17 cellular contexts compared by ENCODE assay signal in the genomic region with DNA sequence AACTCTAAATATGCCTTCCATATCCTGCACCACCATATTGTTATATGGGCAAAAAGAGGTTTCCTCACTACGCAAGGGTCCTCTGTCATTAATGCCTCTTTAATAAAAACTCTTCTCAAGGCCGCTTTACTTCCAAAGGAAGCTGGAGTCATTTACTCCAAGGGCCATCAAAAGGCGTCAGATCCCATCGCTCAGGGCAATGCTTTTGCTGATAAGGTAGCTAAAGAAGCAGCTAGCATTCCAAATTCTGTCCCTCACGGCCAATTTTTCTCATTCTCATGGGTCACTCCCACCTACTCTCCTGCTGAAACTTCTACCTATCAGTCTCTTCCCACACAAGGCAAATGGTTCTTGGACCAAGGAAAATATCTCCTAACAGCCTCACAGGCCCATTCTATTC. TPM values are rescaled to one million over a fixed set of nuclear protein-coding genes. Genes with fewer than 3 reads are reported as not detected.
DNase-seq lines count a peak whose midpoint lies in the region; ATAC-seq, FAIRE-seq and TF ChIP-seq lines count a peak whose summit lies in the region.
"Had no signal": no experiment of that assay in that cellular context is flagged by ENCODE, and none has a peak within 500 bp of the region (broad histone marks: within the 10 kb centered on the region; RNA-seq: fewer than 3 reads in every experiment).

No MANE protein-coding gene starts in this region.

- 29% methylated on average over 5 of the region's 5 CpGs for WGBS in HepG2 (ENCODE audit: low lambda C conversion rate)

- H3K4me1 Mint-ChIP-seq in T-cell, result peaks cover 34 to 47% (median 37%) of the 10 kb centered on the region in 3 donors
- peaks cover 8% of the 10 kb centered on the region for H3K4me1 Mint-ChIP-seq in activated T-helper 17 cell treated with anti-CD3 and anti-CD28 coated beads, Interleukin-2, amount 50 U/mL, for 72 hours
- peaks cover 21% of the 10 kb centered on the region for H3K4me1 Mint-ChIP-seq in stimulated activated effector memory CD8-positive, alpha-beta T cell treated with anti-CD3 and anti-CD28 coated beads, Interleukin-12 subunit alpha, Interleukin-12 subunit beta, amount 100 ng/mL, for 72 hours
- H3K4me1 Mint-ChIP-seq in activated CD8-positive, alpha-beta T cell treated with anti-CD3 and anti-CD28 coated beads for 36 hours (ENCODE audit: low read depth), result peaks cover 18% of the 10 kb centered on the region

- ATAC-seq in T-cell (replicated peaks in 1 of 4) (no peak), lower lobe of right lung (no peak), HepG2 (no peak), GM21723 (IDR thresholded peaks at IDR 0.05; ENCODE audit: unreplicated experiment) (no peak)
- no peak for ATAC-seq in activated T-helper 17 cell treated with anti-CD3 and anti-CD28 coated beads, Interleukin-2, amount 50 U/mL, for 72 hours (replicated peaks)
- ATAC-seq in stimulated activated effector memory CD8-positive, alpha-beta T cell treated with anti-CD3 and anti-CD28 coated beads, Interleukin-12 subunit alpha, Interleukin-12 subunit beta, amount 100 ng/mL, for 72 hours, result no peak
- ATAC-seq in activated CD8-positive, alpha-beta T cell treated with anti-CD3 and anti-CD28 coated beads for 36 hours, result no peak
- ATAC-seq: HCT116 had no signal

- H4K20me1 ChIP-seq in HepG2 (ENCODE audit: insufficient read depth, low read length), result no peaks in the 10 kb centered on the region

- H3K4me3 ChIP-seq in lower lobe of right lung (peak overlapping the region; percentile 45), HepG2 (replicated peaks in 1 of 3; ENCODE audit: insufficient read depth in 1 of 3, low read depth in 2 of 3, low read length in 3 of 3) (no peak overlapping the region)
- H3K4me3 ChIP-seq: GM23248 had no signal

- H3K36me3 Mint-ChIP-seq in T-cell, result no peaks in the 10 kb centered on the region
- H3K36me3 Mint-ChIP-seq in activated T-helper 17 cell treated with anti-CD3 and anti-CD28 coated beads, Interleukin-2, amount 50 U/mL, for 72 hours (ENCODE audit: low read depth), result no peaks in the 10 kb centered on the region
- H3K36me3 Mint-ChIP-seq in stimulated activated effector memory CD8-positive, alpha-beta T cell treated with anti-CD3 and anti-CD28 coated beads, Interleukin-12 subunit alpha, Interleukin-12 subunit beta, amount 100 ng/mL, for 72 hours, result no peaks in the 10 kb centered on the region
- no peaks in the 10 kb centered on the region for H3K36me3 Mint-ChIP-seq in activated CD8-positive, alpha-beta T cell treated with anti-CD3 and anti-CD28 coated beads for 36 hours (ENCODE audit: low read depth)
- H3K36me3 Mint-ChIP-seq: CD14-positive monocyte; CD8-positive, alpha-beta memory T cell; IgD-negative memory B cell had no signal

- H3K9me3 ChIP-seq in lower lobe of right lung, result no peaks in the 10 kb centered on the region
- no peaks in the 10 kb centered on the region for H3K9me3 ChIP-seq in HepG2 (ENCODE audit: low read length)

- TF ChIP-seq POLR2A in HepG2 (IDR thresholded peaks at IDR 0.05; ENCODE audit: insufficient read depth in 1 of 2, low read depth in 2 of 2, low read length in 2 of 2), result no peak

- H3K4me1 ChIP-seq in lower lobe of right lung (peaks cover 14% of the 10 kb centered on the region), HepG2 (ENCODE audit: insufficient read depth, low read length) (peaks cover 5% of the 10 kb centered on the region; the same call in 1 of the 2 replicates)

- no peak for FAIRE-seq in HepG2 (lab: Jason Lieb, UNC)
- FAIRE-seq: GM18507, H54 had no signal

- H3K9ac ChIP-seq in HepG2 (ENCODE audit: insufficient read depth, low read depth, low read length), result no peak overlapping the region
- H3K9ac ChIP-seq: GM23248 had no signal

- TF ChIP-seq EP300 in HepG2 (IDR thresholded peaks at IDR 0.05; ENCODE audit: low read depth in 2 of 2, low read length in 2 of 2) (no peak), HepG2 (CRISPR knock-in tag; IDR thresholded peaks at IDR 0.05; ENCODE audit: borderline replicate concordance) (no peak)

- H3K36me3 ChIP-seq in lower lobe of right lung (no peaks in the 10 kb centered on the region), HepG2 (replicated peaks in 1 of 2; ENCODE audit: control insufficient read depth in 1 of 2, insufficient read depth in 2 of 2, low read length in 2 of 2) (no peaks in the 10 kb centered on the region)

- no peaks in the 10 kb centered on the region for H3K79me2 ChIP-seq in HepG2 (ENCODE audit: insufficient read depth, low read length)

- no peak overlapping the region for H2AFZ ChIP-seq in HepG2 (ENCODE audit: low read length)
- H2AFZ ChIP-seq: GM23248 had no signal

- H3K9me3 Mint-ChIP-seq in T-cell, result no peaks in the 10 kb centered on the region
- no peaks in the 10 kb centered on the region for H3K9me3 Mint-ChIP-seq in activated T-helper 17 cell treated with anti-CD3 and anti-CD28 coated beads, Interleukin-2, amount 50 U/mL, for 72 hours
- no peaks in the 10 kb centered on the region for H3K9me3 Mint-ChIP-seq in stimulated activated effector memory CD8-positive, alpha-beta T cell treated with anti-CD3 and anti-CD28 coated beads, Interleukin-12 subunit alpha, Interleukin-12 subunit beta, amount 100 ng/mL, for 72 hours
- no peaks in the 10 kb centered on the region for H3K9me3 Mint-ChIP-seq in activated CD8-positive, alpha-beta T cell treated with anti-CD3 and anti-CD28 coated beads for 36 hours
- H3K9me3 Mint-ChIP-seq: CD14-positive monocyte, IgD-negative memory B cell had no signal

- TF ChIP-seq RAD21 in HepG2 (CRISPR knock-in tag; IDR thresholded peaks at IDR 0.05), result no peak

- H3K4me2 ChIP-seq in HepG2 (ENCODE audit: low read depth, low read length), result no peak overlapping the region

- CTCF ChIA-PET in T-cell (lab: Charles Lee) (interaction anchor here in 1 of 2 donors (0.6 kb wide), 1 partner anchor 39 kb away, joined by 3 read pairs; no protein-coding TSS in a partner anchor), HepG2 (lab: Yijun Ruan, JAX; ENCODE audit: low intra/inter-chr PET ratio, low total read pairs) (no interaction called here)
- CTCF ChIA-PET in activated CD8-positive, alpha-beta T cell treated with anti-CD3 and anti-CD28 coated beads for 36 hours (lab: Charles Lee), result interaction anchor here (1.3 kb wide), 1 partner anchor 43 kb away, joined by 3 read pairs; no protein-coding TSS in a partner anchor

- BruUV-seq in HepG2 (replicated peaks; lab: Mats Ljungman, UMichigan), result no TSS peak

- in situ Hi-C loops in HepG2 (cut with HindIII; ENCODE audit: extremely low pct_ligation_motif_present, low pct_unique_long_range_greater_than_20kb), result no loop called here

- TF ChIP-seq CTCF in lower lobe of right lung (IDR thresholded peaks at IDR 0.05), result no peak
- TF ChIP-seq CTCF in HepG2 (CRISPR knock-in tag; IDR thresholded peaks at IDR 0.05), result no peak
- TF ChIP-seq CTCF in activated CD8-positive, alpha-beta T cell treated with anti-CD3 and anti-CD28 coated beads for 36 hours (IDR thresholded peaks at IDR 0.05), result no peak

- peak overlapping the region; percentile 12 to 13 for H3K27ac Mint-ChIP-seq in T-cell
- peak overlapping the region; percentile 2 for H3K27ac Mint-ChIP-seq in activated T-helper 17 cell treated with anti-CD3 and anti-CD28 coated beads, Interleukin-2, amount 50 U/mL, for 72 hours
- peak overlapping the region; percentile 4 for H3K27ac Mint-ChIP-seq in stimulated activated effector memory CD8-positive, alpha-beta T cell treated with anti-CD3 and anti-CD28 coated beads, Interleukin-12 subunit alpha, Interleukin-12 subunit beta, amount 100 ng/mL, for 72 hours
- no peak overlapping the region for H3K27ac Mint-ChIP-seq in activated CD8-positive, alpha-beta T cell treated with anti-CD3 and anti-CD28 coated beads for 36 hours
- H3K27ac Mint-ChIP-seq: CD14-positive monocyte had no signal

- POLR2A ChIA-PET in T-cell (lab: Charles Lee) (no interaction called here), HepG2 (lab: Yijun Ruan, JAX) (no interaction called here)
- POLR2A ChIA-PET in activated CD8-positive, alpha-beta T cell treated with anti-CD3 and anti-CD28 coated beads for 36 hours (lab: Charles Lee), result interaction anchor here (0.9 to 1.1 kb wide), 2 partner anchors 38 to 71 kb away, joined by 3 to 4 read pairs; partner anchors contain the start of gene B3GALT4

- intact Hi-C loops in lower lobe of right lung (cut with DNase I) (no loop called here), head of caudate nucleus (cut with DNase I) (no loop called here), HepG2 (cut with micrococcal nuclease; ENCODE audit: unreplicated experiment) (no loop called here)
- intact Hi-C loops in activated CD8-positive, alpha-beta T cell treated with anti-CD3 and anti-CD28 coated beads for 36 hours (cut with micrococcal nuclease), result no loop called here

- no peaks in the 10 kb centered on the region for H3K27me3 Mint-ChIP-seq in T-cell
- H3K27me3 Mint-ChIP-seq in activated T-helper 17 cell treated with anti-CD3 and anti-CD28 coated beads, Interleukin-2, amount 50 U/mL, for 72 hours, result no peaks in the 10 kb centered on the region
- no peaks in the 10 kb centered on the region for H3K27me3 Mint-ChIP-seq in activated CD8-positive, alpha-beta T cell treated with anti-CD3 and anti-CD28 coated beads for 36 hours
- H3K27me3 Mint-ChIP-seq: IgD-negative memory B cell had no signal

- H3K27ac ChIP-seq in lower lobe of right lung (peak overlapping the region; percentile 24), HepG2 (ENCODE audit: extremely low read length, insufficient read depth, low read length) (no peak overlapping the region)
- H3K27ac ChIP-seq: GM23248 had no signal

- H3K27me3 ChIP-seq in lower lobe of right lung (ENCODE audit: low read depth) (no peaks in the 10 kb centered on the region), HepG2 (ENCODE audit: control insufficient read depth in 1 of 2, insufficient read depth in 2 of 2, low read length in 2 of 2) (peaks cover 0 to 48% of the 10 kb centered on the region in 2 experiments; a peak in 2 of 5 replicates)

- DNase-seq in T-cell (no peak), lower lobe of right lung (no peak), head of caudate nucleus (no peak), HepG2 (ENCODE audit: low spot score) (no peak)
- DNase-seq in stimulated activated effector memory CD8-positive, alpha-beta T cell treated with anti-CD3 and anti-CD28 coated beads, Interleukin-12 subunit alpha, Interleukin-12 subunit beta, amount 100 ng/mL, for 72 hours (ENCODE audit: low spot score in 2 of 2), result no peak
- no peak for DNase-seq in activated CD8-positive, alpha-beta T cell treated with anti-CD3 and anti-CD28 coated beads for 36 hours
- DNase-seq: CD8-positive, alpha-beta memory T cell; DMS53; GF-D8; GM23248 had no signal

- H3K4me3 Mint-ChIP-seq in T-cell, result no peak overlapping the region
- no peak overlapping the region for H3K4me3 Mint-ChIP-seq in activated T-helper 17 cell treated with anti-CD3 and anti-CD28 coated beads, Interleukin-2, amount 50 U/mL, for 72 hours
- H3K4me3 Mint-ChIP-seq in stimulated activated effector memory CD8-positive, alpha-beta T cell treated with anti-CD3 and anti-CD28 coated beads, Interleukin-12 subunit alpha, Interleukin-12 subunit beta, amount 100 ng/mL, for 72 hours, result no peak overlapping the region
- H3K4me3 Mint-ChIP-seq in activated CD8-positive, alpha-beta T cell treated with anti-CD3 and anti-CD28 coated beads for 36 hours, result no peak overlapping the region
- H3K4me3 Mint-ChIP-seq: CD14-positive monocyte; CD8-positive, alpha-beta memory T cell had no signal

RNA-seq across cellular contexts. Expression of gene DAXX, which starts 25.1 kb away (rescaled TPM):
- total RNA-seq in T-cell (10 to 100 TPM; 36.3 to 91.4 (median 87.7) TPM), lower lobe of right lung (36.0 TPM), HepG2 (2016; rRNA removed; fragmentation: Illumina TruSeq; extraction: Trizol) (48.9 and 49.4 TPM in 2 replicates)
- 10 to 100 TPM; 62.2 to 77.3 TPM for total RNA-seq in activated T-helper 17 cell treated with anti-CD3 and anti-CD28 coated beads, Interleukin-2, amount 50 U/mL, for 72 hours
- total RNA-seq in HepG2 (2016; cell fraction: cytosol; rRNA removed; fragmentation: Illumina TruSeq; extraction: Trizol; ENCODE audit: low read depth), result 9.4 and 11.8 TPM in 2 replicates
- total RNA-seq in HepG2 (2016; cell fraction: insoluble cytoplasmic fraction; rRNA removed; fragmentation: Illumina TruSeq; extraction: Trizol), result 39.5 and 51.1 TPM in 2 replicates
- total RNA-seq in HepG2 (2016; cell fraction: membrane; rRNA removed; fragmentation: Illumina TruSeq; extraction: Trizol), result 35.4 and 40.7 TPM in 2 replicates
- total RNA-seq in HepG2 (2016; cell fraction: nucleus; rRNA removed; fragmentation: Illumina TruSeq; extraction: Trizol), result 28.1 and 35.0 TPM in 2 replicates
- 21.5 and 21.8 TPM in 2 replicates for polyA plus RNA-seq in HepG2 (2011; rRNA removed)
- 8.9 and 9.8 TPM in 2 replicates for polyA plus RNA-seq in HepG2 (2011; cell fraction: cytosol; rRNA removed)
- 37.6 and 42.8 TPM in 2 replicates for polyA plus RNA-seq in HepG2 (2011; cell fraction: nucleus; rRNA removed)
- 28.0 and 40.6 TPM in 2 replicates for polyA plus RNA-seq in HepG2 (2012)
- polyA plus RNA-seq in HepG2 (2016; cell fraction: cytosol; fragmentation: Illumina TruSeq; extraction: Trizol; ENCODE audit: low read depth), result 9.5 and 11.3 TPM in 2 replicates
- polyA plus RNA-seq in HepG2 (2016; cell fraction: insoluble cytoplasmic fraction; fragmentation: Illumina TruSeq; extraction: Trizol; ENCODE audit: low read depth), result 46.2 and 62.5 TPM in 2 replicates
- polyA plus RNA-seq in HepG2 (2016; cell fraction: membrane; fragmentation: Illumina TruSeq; extraction: Trizol; ENCODE audit: low read depth), result 27.7 and 31.8 TPM in 2 replicates
- polyA plus RNA-seq in HepG2 (2016; cell fraction: nucleus; fragmentation: Illumina TruSeq; extraction: Trizol; ENCODE audit: insufficient read depth, low read depth), result 75.8 and 76.6 TPM in 2 replicates
- 15.6 and 16.1 TPM in 2 replicates for polyA minus RNA-seq in HepG2 (2011; rRNA and poly(A)+ RNA removed; ENCODE audit: low replicate concordance)
- polyA minus RNA-seq in HepG2 (2011; cell fraction: cytosol; rRNA and poly(A)+ RNA removed), result 7.0 and 9.3 TPM in 2 replicates
- 10.8 and 15.5 TPM in 2 replicates for polyA minus RNA-seq in HepG2 (2011; cell fraction: nucleus; rRNA and poly(A)+ RNA removed)
- total RNA-seq in activated CD8-positive, alpha-beta T cell treated with anti-CD3 and anti-CD28 coated beads for 36 hours, result 10 to 100 TPM; 59.8 to 72.4 TPM

RNA-seq across cellular contexts. Expression of gene ZBTB22, which starts 30.3 kb away (rescaled TPM):
- 10 to 100 TPM; 17.6 to 32.0 (median 26.3) TPM for total RNA-seq in T-cell
- total RNA-seq in activated T-helper 17 cell treated with anti-CD3 and anti-CD28 coated beads, Interleukin-2, amount 50 U/mL, for 72 hours, result 10 to 100 TPM in 1 of 2 donors, 1 to 10 TPM in 1; 6.9 to 20.0 TPM
- total RNA-seq in lower lobe of right lung, result 27.5 TPM
- 6.6 and 8.0 TPM in 2 replicates for total RNA-seq in HepG2 (2016; rRNA removed; fragmentation: Illumina TruSeq; extraction: Trizol)
- 2.3 and 2.6 TPM in 2 replicates for total RNA-seq in HepG2 (2016; cell fraction: cytosol; rRNA removed; fragmentation: Illumina TruSeq; extraction: Trizol; ENCODE audit: low read depth)
- 5.5 and 8.7 TPM in 2 replicates for total RNA-seq in HepG2 (2016; cell fraction: insoluble cytoplasmic fraction; rRNA removed; fragmentation: Illumina TruSeq; extraction: Trizol)
- 7.1 and 7.2 TPM in 2 replicates for total RNA-seq in HepG2 (2016; cell fraction: membrane; rRNA removed; fragmentation: Illumina TruSeq; extraction: Trizol)
- 5.7 and 6.4 TPM in 2 replicates for total RNA-seq in HepG2 (2016; cell fraction: nucleus; rRNA removed; fragmentation: Illumina TruSeq; extraction: Trizol)
- 10.6 and 13.4 TPM in 2 replicates for polyA plus RNA-seq in HepG2 (2011; rRNA removed)
- polyA plus RNA-seq in HepG2 (2011; cell fraction: cytosol; rRNA removed), result 8.3 and 11.3 TPM in 2 replicates
- polyA plus RNA-seq in HepG2 (2011; cell fraction: nucleus; rRNA removed), result 21.6 and 22.3 TPM in 2 replicates
- polyA plus RNA-seq in HepG2 (2012), result 7.0 and 7.7 TPM in 2 replicates
- 1.6 and 1.7 TPM in 2 replicates for polyA plus RNA-seq in HepG2 (2016; cell fraction: cytosol; fragmentation: Illumina TruSeq; extraction: Trizol; ENCODE audit: low read depth)
- 6.1 and 6.4 TPM in 2 replicates for polyA plus RNA-seq in HepG2 (2016; cell fraction: insoluble cytoplasmic fraction; fragmentation: Illumina TruSeq; extraction: Trizol; ENCODE audit: low read depth)
- polyA plus RNA-seq in HepG2 (2016; cell fraction: membrane; fragmentation: Illumina TruSeq; extraction: Trizol; ENCODE audit: low read depth), result 5.8 and 6.0 TPM in 2 replicates
- polyA plus RNA-seq in HepG2 (2016; cell fraction: nucleus; fragmentation: Illumina TruSeq; extraction: Trizol; ENCODE audit: insufficient read depth, low read depth), result 12.9 TPM in 2 replicates
- 17.5 and 28.0 TPM in 2 replicates for polyA minus RNA-seq in HepG2 (2011; rRNA and poly(A)+ RNA removed; ENCODE audit: low replicate concordance)
- 5.7 and 6.2 TPM in 2 replicates for polyA minus RNA-seq in HepG2 (2011; cell fraction: cytosol; rRNA and poly(A)+ RNA removed)
- polyA minus RNA-seq in HepG2 (2011; cell fraction: nucleus; rRNA and poly(A)+ RNA removed), result 7.8 and 9.8 TPM in 2 replicates
- 1 to 10 TPM; 7.2 to 7.5 TPM for total RNA-seq in activated CD8-positive, alpha-beta T cell treated with anti-CD3 and anti-CD28 coated beads for 36 hours

RNA-seq across cellular contexts. Expression of gene TAPBP, which starts 33.9 kb away (rescaled TPM):
- total RNA-seq in T-cell, result 100 to 1,000 TPM; 224 to 271 (median 254) TPM
- 100 to 1,000 TPM; 176 to 194 TPM for total RNA-seq in activated T-helper 17 cell treated with anti-CD3 and anti-CD28 coated beads, Interleukin-2, amount 50 U/mL, for 72 hours
- 206 TPM for total RNA-seq in lower lobe of right lung
- 16.4 and 32.3 TPM in 2 replicates for total RNA-seq in HepG2 (2016; rRNA removed; fragmentation: Illumina TruSeq; extraction: Trizol)
- 3.4 and 4.1 TPM in 2 replicates for total RNA-seq in HepG2 (2016; cell fraction: cytosol; rRNA removed; fragmentation: Illumina TruSeq; extraction: Trizol; ENCODE audit: low read depth)
- 13.6 and 35.0 TPM in 2 replicates for total RNA-seq in HepG2 (2016; cell fraction: insoluble cytoplasmic fraction; rRNA removed; fragmentation: Illumina TruSeq; extraction: Trizol)
- total RNA-seq in HepG2 (2016; cell fraction: membrane; rRNA removed; fragmentation: Illumina TruSeq; extraction: Trizol), result 11.4 and 11.8 TPM in 2 replicates
- 44.6 and 52.1 TPM in 2 replicates for total RNA-seq in HepG2 (2016; cell fraction: nucleus; rRNA removed; fragmentation: Illumina TruSeq; extraction: Trizol)
- 27.4 and 34.1 TPM in 2 replicates for polyA plus RNA-seq in HepG2 (2011; rRNA removed)
- polyA plus RNA-seq in HepG2 (2011; cell fraction: cytosol; rRNA removed), result 14.8 and 18.3 TPM in 2 replicates
- 62.2 and 64.2 TPM in 2 replicates for polyA plus RNA-seq in HepG2 (2011; cell fraction: nucleus; rRNA removed)
- 21.4 and 27.7 TPM in 2 replicates for polyA plus RNA-seq in HepG2 (2012)
- 3.1 and 3.4 TPM in 2 replicates for polyA plus RNA-seq in HepG2 (2016; cell fraction: cytosol; fragmentation: Illumina TruSeq; extraction: Trizol; ENCODE audit: low read depth)
- 15.2 and 22.3 TPM in 2 replicates for polyA plus RNA-seq in HepG2 (2016; cell fraction: insoluble cytoplasmic fraction; fragmentation: Illumina TruSeq; extraction: Trizol; ENCODE audit: low read depth)
- 9.3 and 9.6 TPM in 2 replicates for polyA plus RNA-seq in HepG2 (2016; cell fraction: membrane; fragmentation: Illumina TruSeq; extraction: Trizol; ENCODE audit: low read depth)
- 88.3 and 92.5 TPM in 2 replicates for polyA plus RNA-seq in HepG2 (2016; cell fraction: nucleus; fragmentation: Illumina TruSeq; extraction: Trizol; ENCODE audit: insufficient read depth, low read depth)
- polyA minus RNA-seq in HepG2 (2011; rRNA and poly(A)+ RNA removed; ENCODE audit: low replicate concordance), result 44.2 and 51.1 TPM in 2 replicates
- 23.7 and 33.9 TPM in 2 replicates for polyA minus RNA-seq in HepG2 (2011; cell fraction: cytosol; rRNA and poly(A)+ RNA removed)
- 18.7 and 22.5 TPM in 2 replicates for polyA minus RNA-seq in HepG2 (2011; cell fraction: nucleus; rRNA and poly(A)+ RNA removed)
- 100 to 1,000 TPM; 179 to 183 TPM for total RNA-seq in activated CD8-positive, alpha-beta T cell treated with anti-CD3 and anti-CD28 coated beads for 36 hours

RNA-seq across cellular contexts. Expression of gene KIFC1, which starts 43.8 kb away (rescaled TPM):
- total RNA-seq in T-cell (1 to 10 TPM; 1.1 to 2.9 (median 1.8) TPM), lower lobe of right lung (2.7 TPM), HepG2 (2016; rRNA removed; fragmentation: Illumina TruSeq; extraction: Trizol) (45.5 and 47.6 TPM in 2 replicates)
- total RNA-seq in activated T-helper 17 cell treated with anti-CD3 and anti-CD28 coated beads, Interleukin-2, amount 50 U/mL, for 72 hours, result 100 to 1,000 TPM; 101 to 108 TPM
- total RNA-seq in HepG2 (2016; cell fraction: cytosol; rRNA removed; fragmentation: Illumina TruSeq; extraction: Trizol; ENCODE audit: low read depth), result 7.7 and 8.2 TPM in 2 replicates
- total RNA-seq in HepG2 (2016; cell fraction: insoluble cytoplasmic fraction; rRNA removed; fragmentation: Illumina TruSeq; extraction: Trizol), result 43.2 and 48.8 TPM in 2 replicates
- total RNA-seq in HepG2 (2016; cell fraction: membrane; rRNA removed; fragmentation: Illumina TruSeq; extraction: Trizol), result 18.6 and 22.9 TPM in 2 replicates
- 40.9 and 44.4 TPM in 2 replicates for total RNA-seq in HepG2 (2016; cell fraction: nucleus; rRNA removed; fragmentation: Illumina TruSeq; extraction: Trizol)
- polyA plus RNA-seq in HepG2 (2011; rRNA removed), result 20.4 and 25.0 TPM in 2 replicates
- polyA plus RNA-seq in HepG2 (2011; cell fraction: cytosol; rRNA removed), result 12.6 and 23.6 TPM in 2 replicates
- 42.5 and 71.9 TPM in 2 replicates for polyA plus RNA-seq in HepG2 (2011; cell fraction: nucleus; rRNA removed)
- 13.7 and 21.2 TPM in 2 replicates for polyA plus RNA-seq in HepG2 (2012)
- 3.3 and 3.9 TPM in 2 replicates for polyA plus RNA-seq in HepG2 (2016; cell fraction: cytosol; fragmentation: Illumina TruSeq; extraction: Trizol; ENCODE audit: low read depth)
- polyA plus RNA-seq in HepG2 (2016; cell fraction: insoluble cytoplasmic fraction; fragmentation: Illumina TruSeq; extraction: Trizol; ENCODE audit: low read depth), result 50.9 and 58.4 TPM in 2 replicates
- 6.2 and 7.1 TPM in 2 replicates for polyA plus RNA-seq in HepG2 (2016; cell fraction: membrane; fragmentation: Illumina TruSeq; extraction: Trizol; ENCODE audit: low read depth)
- polyA plus RNA-seq in HepG2 (2016; cell fraction: nucleus; fragmentation: Illumina TruSeq; extraction: Trizol; ENCODE audit: insufficient read depth, low read depth), result 83.2 and 93.0 TPM in 2 replicates
- polyA minus RNA-seq in HepG2 (2011; rRNA and poly(A)+ RNA removed; ENCODE audit: low replicate concordance), result 36.0 and 106 TPM in 2 replicates
- polyA minus RNA-seq in HepG2 (2011; cell fraction: cytosol; rRNA and poly(A)+ RNA removed), result 8.9 and 14.8 TPM in 2 replicates
- 35.4 and 47.3 TPM in 2 replicates for polyA minus RNA-seq in HepG2 (2011; cell fraction: nucleus; rRNA and poly(A)+ RNA removed)
- 10 to 100 TPM; 93.4 to 96.0 TPM for total RNA-seq in activated CD8-positive, alpha-beta T cell treated with anti-CD3 and anti-CD28 coated beads for 36 hours

RNA-seq across cellular contexts. Expression of gene RGL2, which starts 49.1 kb away (rescaled TPM):
- total RNA-seq in T-cell (10 to 100 TPM; 55.9 to 72.0 (median 66.0) TPM), lower lobe of right lung (117 TPM), HepG2 (2016; rRNA removed; fragmentation: Illumina TruSeq; extraction: Trizol) (16.5 and 22.9 TPM in 2 replicates)
- total RNA-seq in activated T-helper 17 cell treated with anti-CD3 and anti-CD28 coated beads, Interleukin-2, amount 50 U/mL, for 72 hours, result 10 to 100 TPM; 37.7 to 73.4 TPM
- total RNA-seq in HepG2 (2016; cell fraction: cytosol; rRNA removed; fragmentation: Illumina TruSeq; extraction: Trizol; ENCODE audit: low read depth), result 5.6 and 5.8 TPM in 2 replicates
- 14.4 and 22.0 TPM in 2 replicates for total RNA-seq in HepG2 (2016; cell fraction: insoluble cytoplasmic fraction; rRNA removed; fragmentation: Illumina TruSeq; extraction: Trizol)
- 14.1 and 14.8 TPM in 2 replicates for total RNA-seq in HepG2 (2016; cell fraction: membrane; rRNA removed; fragmentation: Illumina TruSeq; extraction: Trizol)
- 21.1 and 24.8 TPM in 2 replicates for total RNA-seq in HepG2 (2016; cell fraction: nucleus; rRNA removed; fragmentation: Illumina TruSeq; extraction: Trizol)
- 47.4 and 55.8 TPM in 2 replicates for polyA plus RNA-seq in HepG2 (2011; rRNA removed)
- polyA plus RNA-seq in HepG2 (2011; cell fraction: cytosol; rRNA removed), result 24.1 and 32.5 TPM in 2 replicates
- 260 and 280 TPM in 2 replicates for polyA plus RNA-seq in HepG2 (2011; cell fraction: nucleus; rRNA removed)
- polyA plus RNA-seq in HepG2 (2012), result 33.1 and 35.4 TPM in 2 replicates
- 4.2 and 4.6 TPM in 2 replicates for polyA plus RNA-seq in HepG2 (2016; cell fraction: cytosol; fragmentation: Illumina TruSeq; extraction: Trizol; ENCODE audit: low read depth)
- 12.1 and 14.6 TPM in 2 replicates for polyA plus RNA-seq in HepG2 (2016; cell fraction: insoluble cytoplasmic fraction; fragmentation: Illumina TruSeq; extraction: Trizol; ENCODE audit: low read depth)
- polyA plus RNA-seq in HepG2 (2016; cell fraction: membrane; fragmentation: Illumina TruSeq; extraction: Trizol; ENCODE audit: low read depth), result 9.4 and 10.4 TPM in 2 replicates
- 53.5 and 54.5 TPM in 2 replicates for polyA plus RNA-seq in HepG2 (2016; cell fraction: nucleus; fragmentation: Illumina TruSeq; extraction: Trizol; ENCODE audit: insufficient read depth, low read depth)
- polyA minus RNA-seq in HepG2 (2011; rRNA and poly(A)+ RNA removed; ENCODE audit: low replicate concordance), result 47.5 and 84.0 TPM in 2 replicates
- polyA minus RNA-seq in HepG2 (2011; cell fraction: cytosol; rRNA and poly(A)+ RNA removed), result 16.0 and 18.0 TPM in 2 replicates
- polyA minus RNA-seq in HepG2 (2011; cell fraction: nucleus; rRNA and poly(A)+ RNA removed), result 45.7 and 51.1 TPM in 2 replicates
- total RNA-seq in activated CD8-positive, alpha-beta T cell treated with anti-CD3 and anti-CD28 coated beads for 36 hours, result 10 to 100 TPM; 24.2 to 24.3 TPM
